In the genomic region with DNA sequence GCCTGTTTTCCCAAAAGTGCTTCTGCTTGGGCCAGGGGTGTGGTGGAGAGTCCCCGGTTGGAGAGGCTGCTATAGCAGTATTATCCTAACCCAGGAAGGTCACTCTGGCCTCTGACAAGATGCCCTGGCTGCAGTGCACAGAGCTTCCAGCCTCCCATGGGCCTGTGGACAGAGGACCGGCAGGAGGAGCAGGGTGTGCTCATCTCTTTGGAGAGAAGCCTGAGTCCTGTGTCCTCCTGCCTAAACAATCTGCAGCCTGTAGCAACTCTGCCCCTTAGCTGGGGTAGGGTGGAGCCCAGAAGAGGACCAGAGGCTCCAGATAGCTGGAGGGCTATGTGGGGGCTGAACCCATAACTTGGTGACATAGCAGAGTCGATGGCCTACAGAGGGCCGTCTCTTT, we compare ENCODE assay signal across 1 cellular context.
TF ChIP-seq lines count a peak whose summit lies in the region.

No MANE protein-coding gene starts in this region.

TF ChIP-seq in GM23338, 12 proteins besides CTCF, POLR2A, EP300 and RAD21 (continued from another document):
- TF ChIP-seq, protein P1, sequence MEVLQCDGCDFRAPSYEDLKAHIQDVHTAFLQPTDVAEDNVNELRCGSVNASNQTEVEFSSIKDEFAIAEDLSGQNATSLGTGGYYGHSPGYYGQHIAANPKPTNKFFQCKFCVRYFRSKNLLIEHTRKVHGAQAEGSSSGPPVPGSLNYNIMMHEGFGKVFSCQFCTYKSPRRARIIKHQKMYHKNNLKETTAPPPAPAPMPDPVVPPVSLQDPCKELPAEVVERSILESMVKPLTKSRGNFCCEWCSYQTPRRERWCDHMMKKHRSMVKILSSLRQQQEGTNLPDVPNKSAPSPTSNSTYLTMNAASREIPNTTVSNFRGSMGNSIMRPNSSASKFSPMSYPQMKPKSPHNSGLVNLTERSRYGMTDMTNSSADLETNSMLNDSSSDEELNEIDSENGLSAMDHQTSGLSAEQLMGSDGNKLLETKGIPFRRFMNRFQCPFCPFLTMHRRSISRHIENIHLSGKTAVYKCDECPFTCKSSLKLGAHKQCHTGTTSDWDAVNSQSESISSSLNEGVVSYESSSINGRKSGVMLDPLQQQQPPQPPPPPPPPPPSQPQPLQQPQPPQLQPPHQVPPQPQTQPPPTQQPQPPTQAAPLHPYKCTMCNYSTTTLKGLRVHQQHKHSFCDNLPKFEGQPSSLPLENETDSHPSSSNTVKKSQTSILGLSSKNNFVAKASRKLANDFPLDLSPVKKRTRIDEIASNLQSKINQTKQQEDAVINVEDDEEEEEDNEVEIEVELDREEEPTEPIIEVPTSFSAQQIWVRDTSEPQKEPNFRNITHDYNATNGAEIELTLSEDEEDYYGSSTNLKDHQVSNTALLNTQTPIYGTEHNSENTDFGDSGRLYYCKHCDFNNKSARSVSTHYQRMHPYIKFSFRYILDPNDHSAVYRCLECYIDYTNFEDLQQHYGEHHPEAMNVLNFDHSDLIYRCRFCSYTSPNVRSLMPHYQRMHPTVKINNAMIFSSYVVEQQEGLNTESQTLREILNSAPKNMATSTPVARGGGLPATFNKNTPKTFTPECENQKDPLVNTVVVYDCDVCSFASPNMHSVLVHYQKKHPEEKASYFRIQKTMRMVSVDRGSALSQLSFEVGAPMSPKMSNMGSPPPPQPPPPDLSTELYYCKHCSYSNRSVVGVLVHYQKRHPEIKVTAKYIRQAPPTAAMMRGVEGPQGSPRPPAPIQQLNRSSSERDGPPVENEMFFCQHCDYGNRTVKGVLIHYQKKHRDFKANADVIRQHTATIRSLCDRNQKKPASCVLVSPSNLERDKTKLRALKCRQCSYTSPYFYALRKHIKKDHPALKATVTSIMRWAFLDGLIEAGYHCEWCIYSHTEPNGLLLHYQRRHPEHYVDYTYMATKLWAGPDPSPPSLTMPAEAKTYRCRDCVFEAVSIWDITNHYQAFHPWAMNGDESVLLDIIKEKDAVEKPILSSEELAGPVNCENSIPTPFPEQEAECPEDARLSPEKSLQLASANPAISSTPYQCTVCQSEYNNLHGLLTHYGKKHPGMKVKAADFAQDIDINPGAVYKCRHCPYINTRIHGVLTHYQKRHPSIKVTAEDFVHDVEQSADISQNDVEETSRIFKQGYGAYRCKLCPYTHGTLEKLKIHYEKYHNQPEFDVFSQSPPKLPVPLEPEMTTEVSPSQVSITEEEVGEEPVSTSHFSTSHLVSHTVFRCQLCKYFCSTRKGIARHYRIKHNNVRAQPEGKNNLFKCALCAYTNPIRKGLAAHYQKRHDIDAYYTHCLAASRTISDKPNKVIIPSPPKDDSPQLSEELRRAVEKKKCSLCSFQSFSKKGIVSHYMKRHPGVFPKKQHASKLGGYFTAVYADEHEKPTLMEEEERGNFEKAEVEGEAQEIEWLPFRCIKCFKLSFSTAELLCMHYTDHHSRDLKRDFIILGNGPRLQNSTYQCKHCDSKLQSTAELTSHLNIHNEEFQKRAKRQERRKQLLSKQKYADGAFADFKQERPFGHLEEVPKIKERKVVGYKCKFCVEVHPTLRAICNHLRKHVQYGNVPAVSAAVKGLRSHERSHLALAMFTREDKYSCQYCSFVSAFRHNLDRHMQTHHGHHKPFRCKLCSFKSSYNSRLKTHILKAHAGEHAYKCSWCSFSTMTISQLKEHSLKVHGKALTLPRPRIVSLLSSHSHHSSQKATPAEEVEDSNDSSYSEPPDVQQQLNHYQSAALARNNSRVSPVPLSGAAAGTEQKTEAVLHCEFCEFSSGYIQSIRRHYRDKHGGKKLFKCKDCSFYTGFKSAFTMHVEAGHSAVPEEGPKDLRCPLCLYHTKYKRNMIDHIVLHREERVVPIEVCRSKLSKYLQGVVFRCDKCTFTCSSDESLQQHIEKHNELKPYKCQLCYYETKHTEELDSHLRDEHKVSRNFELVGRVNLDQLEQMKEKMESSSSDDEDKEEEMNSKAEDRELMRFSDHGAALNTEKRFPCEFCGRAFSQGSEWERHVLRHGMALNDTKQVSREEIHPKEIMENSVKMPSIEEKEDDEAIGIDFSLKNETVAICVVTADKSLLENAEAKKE (CRISPR knock-in tag; IDR thresholded peaks at IDR 0.05), result no peak
- TF ChIP-seq, protein P2, sequence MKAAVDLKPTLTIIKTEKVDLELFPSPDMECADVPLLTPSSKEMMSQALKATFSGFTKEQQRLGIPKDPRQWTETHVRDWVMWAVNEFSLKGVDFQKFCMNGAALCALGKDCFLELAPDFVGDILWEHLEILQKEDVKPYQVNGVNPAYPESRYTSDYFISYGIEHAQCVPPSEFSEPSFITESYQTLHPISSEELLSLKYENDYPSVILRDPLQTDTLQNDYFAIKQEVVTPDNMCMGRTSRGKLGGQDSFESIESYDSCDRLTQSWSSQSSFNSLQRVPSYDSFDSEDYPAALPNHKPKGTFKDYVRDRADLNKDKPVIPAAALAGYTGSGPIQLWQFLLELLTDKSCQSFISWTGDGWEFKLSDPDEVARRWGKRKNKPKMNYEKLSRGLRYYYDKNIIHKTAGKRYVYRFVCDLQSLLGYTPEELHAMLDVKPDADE (IDR thresholded peaks at IDR 0.05), result no peak
- TF ChIP-seq ZNF331 (CRISPR knock-in tag; IDR thresholded peaks at IDR 0.05; ENCODE audit: low read depth), result no peak
- no peak for TF ChIP-seq NANOG (IDR thresholded peaks at IDR 0.05; ENCODE audit: borderline replicate concordance)
- TF ChIP-seq CREB1 (CRISPR knock-in tag; IDR thresholded peaks at IDR 0.05; ENCODE audit: low read depth), result no peak
- no peak for TF ChIP-seq JUNB (IDR thresholded peaks at IDR 0.05; ENCODE audit: unreplicated experiment)
- TF ChIP-seq STAT1 (IDR thresholded peaks at IDR 0.05; ENCODE audit: unreplicated experiment), result no peak
- no peak for TF ChIP-seq ZNF114 (CRISPR knock-in tag; IDR thresholded peaks at IDR 0.05)
- no peak for TF ChIP-seq EZH2phosphoT487 (IDR thresholded peaks at IDR 0.05; ENCODE audit: unreplicated experiment)
- TF ChIP-seq POLR2AphosphoS5 (IDR thresholded peaks at IDR 0.05; ENCODE audit: low read depth), result no peak
- TF ChIP-seq EZH2 (IDR thresholded peaks at IDR 0.05; ENCODE audit: low read depth, unreplicated experiment), result no peak
